ENCODE assay signal across 28 cellular contexts in the genomic region with DNA sequence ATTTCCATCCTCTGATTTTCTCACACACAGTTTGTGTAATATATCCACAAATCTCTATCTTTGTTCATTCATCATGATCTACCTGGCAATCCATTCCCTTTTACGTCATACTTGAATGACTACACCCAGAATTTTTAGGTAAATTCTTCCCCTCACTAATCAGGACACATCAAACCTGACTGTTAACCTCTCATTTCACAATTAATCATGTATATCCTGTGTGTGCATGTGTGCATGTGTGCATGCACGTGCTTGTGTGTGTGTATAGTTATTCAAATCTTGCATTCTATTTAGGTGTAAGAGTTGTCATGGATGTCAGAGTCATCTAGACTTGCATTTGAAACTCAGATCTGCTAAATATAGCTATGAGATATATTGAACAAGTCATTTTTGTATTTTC.
"Had no signal": no experiment of that assay in that cellular context is flagged by ENCODE, and none has a peak within 500 bp of the region (broad histone marks: within the 10 kb centered on the region; RNA-seq: fewer than 3 reads in every experiment).

No MANE protein-coding gene starts in this region.

- H3K4me1 ChIP-seq: esophagus muscularis mucosa, gastroesophageal sphincter, heart right ventricle had no signal

- H3K36me3 ChIP-seq: brain microvascular endothelial cell, esophagus muscularis mucosa, gastroesophageal sphincter, heart right ventricle had no signal

- H3K9me3 ChIP-seq: esophagus muscularis mucosa, gastroesophageal sphincter, heart right ventricle had no signal

- FAIRE-seq: bronchial epithelial cell, TTC549 had no signal

- H3K27ac ChIP-seq: brain microvascular endothelial cell, coronary artery, dorsolateral prefrontal cortex, esophagus muscularis mucosa, gastroesophageal sphincter, heart right ventricle, VCaP had no signal

- H3K4me3 ChIP-seq: coronary artery, dorsolateral prefrontal cortex, esophagus muscularis mucosa, gastroesophageal sphincter, heart right ventricle had no signal

- H3K27me3 ChIP-seq: brain microvascular endothelial cell, esophagus muscularis mucosa, gastroesophageal sphincter, heart right ventricle had no signal

- DNase-seq: activated CD4-positive, alpha-beta memory T cell treated with anti-CD3 and anti-CD28 coated beads, Interleukin-2, amount 10 ng/mL, durations not matched to agents 7 days and 5 days; activated CD4-positive, alpha-beta T cell treated with anti-CD3 and anti-CD28 coated beads for 1 hour; activated CD4-positive, alpha-beta T cell treated with anti-CD3 and anti-CD28 coated beads for 4 hours; activated CD4-positive, alpha-beta T cell treated with anti-CD3 and anti-CD28 coated beads, Interleukin-2, amount 10 ng/mL, durations not matched to agents 7 days and 5 days; activated CD4-positive, alpha-beta T cell treated with anti-CD3 and anti-CD28 coated beads, Interleukin-2, amount 50 U/mL, for 4 hours; activated CD8-positive, alpha-beta memory T cell treated with anti-CD3 and anti-CD28 coated beads, Interleukin-2, amount 50 U/mL, for 48 hours; activated gamma-delta T cell; activated naive CD4-positive, alpha-beta T cell; activated naive CD4-positive, alpha-beta T cell treated with anti-CD3 and anti-CD28 coated beads, Interleukin-2, amount 10 ng/mL, durations not matched to agents 7 days and 5 days; activated naive CD8-positive, alpha-beta T cell treated with anti-CD3 and anti-CD28 coated beads, Interleukin-2, amount 10 ng/mL, durations not matched to agents 7 days and 5 days; activated T-cell treated with anti-CD3 and anti-CD28 coated beads for 4 hours; activated T-cell treated with anti-CD3 and anti-CD28 coated beads, Interleukin-2, amount 50 U/mL, for 24 hours; activated T-cell treated with anti-CD3 and anti-CD28 coated beads, Interleukin-2, amount 50 U/mL, for 72 hours; anterior cingulate cortex; dorsolateral prefrontal cortex; effector memory CD4-positive, alpha-beta T cell; endodermal cell; erythroblast; foreskin melanocyte; heart right ventricle; T-helper 9 cell had no signal
